ENCODE assay signal across 25 cellular contexts in the genomic region with DNA sequence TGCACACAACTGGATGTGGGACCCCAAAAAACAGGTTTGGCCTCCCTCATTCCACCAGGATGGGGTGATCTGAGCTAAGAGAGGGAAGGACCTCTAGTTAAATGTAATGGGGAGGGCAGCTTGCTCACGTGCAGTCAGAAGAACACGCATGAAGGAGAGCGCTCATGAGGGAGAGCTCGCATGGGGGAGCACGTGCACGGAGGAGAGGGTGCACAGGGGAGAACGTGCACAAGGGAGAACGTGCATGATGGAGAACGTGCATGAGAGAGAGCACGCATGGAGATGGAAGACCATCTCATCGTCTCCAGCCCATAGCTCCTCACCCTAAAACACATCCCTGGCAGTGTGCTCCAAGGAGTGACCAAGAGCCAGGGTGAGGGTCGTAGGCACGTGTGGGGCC.
"Had no signal": no experiment of that assay in that cellular context is flagged by ENCODE, and none has a peak within 500 bp of the region (broad histone marks: within the 10 kb centered on the region; RNA-seq: fewer than 3 reads in every experiment).

No MANE protein-coding gene starts in this region.

- H3K27me3 ChIP-seq: colonic mucosa had no signal

- H3K9me3 ChIP-seq: colonic mucosa, esophagus squamous epithelium, gastrocnemius medialis, heart right ventricle, left lung, lower lobe of right lung, mucosa of descending colon had no signal

- H3K4me1 ChIP-seq: colonic mucosa, esophagus squamous epithelium, gastrocnemius medialis, heart right ventricle, left lung, lower lobe of right lung had no signal

- DNase-seq: colonic mucosa; cortex of kidney; effector CD8-positive, alpha-beta T cell; effector memory CD8-positive, alpha-beta T cell; endodermal cell; erythroblast; esophagus squamous epithelium; foreskin fibroblast; foreskin melanocyte; gastrocnemius medialis; glutamatergic neuron; head of caudate nucleus; heart right ventricle; hippocampal formation; left cardiac atrium; left ventricle myocardium superior; lower lobe of right lung; mesenchymal stem cell; mucosa of descending colon had no signal

- ATAC-seq: effector memory CD8-positive, alpha-beta T cell; esophagus mucosa; gastrocnemius medialis; heart right ventricle; left cardiac atrium; left lung; left ventricle myocardium superior; lower lobe of right lung; mucosa of descending colon had no signal

- H3K4me3 ChIP-seq: colonic mucosa, esophagus squamous epithelium, gastrocnemius medialis, heart right ventricle, left lung, lower lobe of right lung, mucosa of descending colon had no signal

- H3K27ac ChIP-seq: colonic mucosa, epithelial cell of prostate, esophagus squamous epithelium, gastrocnemius medialis, heart right ventricle, left lung, lower lobe of right lung had no signal

- H3K36me3 ChIP-seq: colonic mucosa, esophagus squamous epithelium, gastrocnemius medialis, heart right ventricle, left lung, lower lobe of right lung had no signal

- FAIRE-seq: endometrium, islet of Langerhans, keratinocyte had no signal
